In the genomic region with DNA sequence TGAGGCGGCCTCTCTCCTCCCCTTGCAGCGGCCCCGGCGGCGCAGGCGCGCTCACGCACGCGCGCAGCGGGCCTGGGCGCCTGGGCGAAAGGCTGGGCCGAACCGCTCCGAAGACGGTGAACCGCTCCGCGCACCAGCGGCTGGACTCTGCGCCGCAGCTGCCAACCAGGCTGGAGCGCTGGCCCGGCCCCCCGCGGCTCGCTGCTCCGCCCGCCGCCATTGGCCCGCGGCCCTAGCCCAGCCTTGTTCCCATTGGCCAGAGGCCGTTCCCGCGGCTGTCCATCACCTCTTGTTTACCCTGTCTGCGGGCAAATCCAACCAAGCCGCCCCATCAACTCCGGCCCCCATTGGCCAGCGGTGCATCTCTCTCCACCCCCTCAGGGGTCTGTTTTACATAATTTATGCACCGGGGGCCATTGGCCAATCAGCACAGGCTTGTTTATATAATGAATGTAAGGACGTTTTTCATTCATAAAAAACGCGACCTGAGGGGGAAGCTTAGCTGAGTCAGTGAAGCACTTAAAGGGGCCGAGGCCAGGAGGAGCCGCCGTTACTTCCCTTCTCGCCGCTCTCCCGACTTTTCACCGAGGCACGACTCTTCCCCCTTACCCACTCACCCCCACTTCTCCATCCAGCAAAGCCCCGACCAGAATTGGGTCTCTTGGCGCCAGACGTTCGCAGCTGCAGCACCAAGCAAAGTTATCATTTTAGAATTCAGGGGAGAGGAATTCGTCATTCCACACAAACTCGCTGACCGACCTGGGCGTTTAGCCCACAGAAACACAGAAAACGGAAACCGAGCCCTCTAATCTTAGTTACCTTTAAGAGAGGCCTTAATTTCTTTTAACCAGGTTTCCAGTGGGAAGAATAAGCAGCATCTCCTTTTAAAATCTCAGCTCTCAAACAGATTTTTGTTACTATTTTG, we compare ENCODE assay signal across 1 cellular context.
TF ChIP-seq lines count a peak whose summit lies in the region.

A gene (minus strand): TSS at position 149 of the 925 bp plus-strand sequence. CDS start 3,221 bp downstream, outside the sequence.

TF ChIP-seq in K562, 482 proteins besides CTCF, POLR2A, EP300 and RAD21 (continued from another document and continues in another):
- no peak for TF ChIP-seq BDP1 (IDR thresholded peaks at IDR 0.05; ENCODE audit: insufficient read depth, insufficient read length)
- peak; percentile 97 for TF ChIP-seq FOS (IDR thresholded peaks at IDR 0.05; ENCODE audit: extremely low read depth, insufficient read length)
- peak; percentile 31; the same call in 1 of the 2 replicates for TF ChIP-seq ZBTB7A (IDR thresholded peaks at IDR 0.05; ENCODE audit: borderline replicate concordance, control insufficient read depth, low read depth, low read length)
- TF ChIP-seq MAFK (IDR thresholded peaks at IDR 0.05; ENCODE audit: low read length): peak; percentile 56; the same call in 1 of the 2 replicates
- TF ChIP-seq SMAD3 (CRISPR knock-in tag; conservative IDR thresholded peaks at IDR 0.05): no peak
- TF ChIP-seq KDM2B (CRISPR knock-in tag; IDR thresholded peaks at IDR 0.05): peak; percentile 87; the same call in 1 of the 2 replicates
- no peak for TF ChIP-seq ELF4 (CRISPR knock-in tag; IDR thresholded peaks at IDR 0.05)
- TF ChIP-seq ZNF778 (CRISPR knock-in tag; IDR thresholded peaks at IDR 0.05): no peak
- no peak for TF ChIP-seq ETS2 (tag; IDR thresholded peaks at IDR 0.05; ENCODE audit: borderline replicate concordance, poor library complexity, severe bottlenecking)
- peak; percentile 94 for TF ChIP-seq FOXK1 (CRISPR knock-in tag; IDR thresholded peaks at IDR 0.05; ENCODE audit: borderline replicate concordance)
- no peak for TF ChIP-seq GABPB2 (CRISPR knock-in tag; conservative IDR thresholded peaks at IDR 0.05)
- TF ChIP-seq BCOR (IDR thresholded peaks at IDR 0.05): peak; percentile 29; the same call in 1 of the 2 replicates
- TF ChIP-seq ZNF696 (CRISPR knock-in tag; conservative IDR thresholded peaks at IDR 0.05): no peak
- TF ChIP-seq, protein P1, sequence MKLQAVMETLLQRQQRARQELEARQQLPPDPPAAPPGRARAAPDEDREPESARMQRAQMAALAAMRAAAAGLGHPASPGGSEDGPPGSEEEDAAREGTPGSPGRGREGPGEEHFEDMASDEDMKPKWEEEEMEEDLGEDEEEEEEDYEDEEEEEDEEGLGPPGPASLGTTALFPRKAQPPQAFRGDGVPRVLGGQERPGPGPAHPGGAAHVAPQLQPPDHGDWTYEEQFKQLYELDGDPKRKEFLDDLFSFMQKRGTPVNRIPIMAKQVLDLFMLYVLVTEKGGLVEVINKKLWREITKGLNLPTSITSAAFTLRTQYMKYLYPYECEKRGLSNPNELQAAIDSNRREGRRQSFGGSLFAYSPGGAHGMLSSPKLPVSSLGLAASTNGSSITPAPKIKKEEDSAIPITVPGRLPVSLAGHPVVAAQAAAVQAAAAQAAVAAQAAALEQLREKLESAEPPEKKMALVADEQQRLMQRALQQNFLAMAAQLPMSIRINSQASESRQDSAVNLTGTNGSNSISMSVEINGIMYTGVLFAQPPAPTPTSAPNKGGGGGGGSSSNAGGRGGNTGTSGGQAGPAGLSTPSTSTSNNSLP (IDR thresholded peaks at IDR 0.05; ENCODE audit: borderline replicate concordance, low read depth, low read length): peak; percentile 65; the same call in 1 of the 2 replicates
- TF ChIP-seq, protein P2, sequence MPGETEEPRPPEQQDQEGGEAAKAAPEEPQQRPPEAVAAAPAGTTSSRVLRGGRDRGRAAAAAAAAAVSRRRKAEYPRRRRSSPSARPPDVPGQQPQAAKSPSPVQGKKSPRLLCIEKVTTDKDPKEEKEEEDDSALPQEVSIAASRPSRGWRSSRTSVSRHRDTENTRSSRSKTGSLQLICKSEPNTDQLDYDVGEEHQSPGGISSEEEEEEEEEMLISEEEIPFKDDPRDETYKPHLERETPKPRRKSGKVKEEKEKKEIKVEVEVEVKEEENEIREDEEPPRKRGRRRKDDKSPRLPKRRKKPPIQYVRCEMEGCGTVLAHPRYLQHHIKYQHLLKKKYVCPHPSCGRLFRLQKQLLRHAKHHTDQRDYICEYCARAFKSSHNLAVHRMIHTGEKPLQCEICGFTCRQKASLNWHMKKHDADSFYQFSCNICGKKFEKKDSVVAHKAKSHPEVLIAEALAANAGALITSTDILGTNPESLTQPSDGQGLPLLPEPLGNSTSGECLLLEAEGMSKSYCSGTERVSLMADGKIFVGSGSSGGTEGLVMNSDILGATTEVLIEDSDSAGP (CRISPR knock-in tag; IDR thresholded peaks at IDR 0.05): peak; percentile 94
- peak; percentile 93 for TF ChIP-seq CXXC5 (CRISPR knock-in tag; IDR thresholded peaks at IDR 0.05)
- no peak for TF ChIP-seq ETV6 (IDR thresholded peaks at IDR 0.05; ENCODE audit: borderline replicate concordance in 1 of 2, low read depth in 2 of 2, low read length in 1 of 2)
- TF ChIP-seq ETV6 (CRISPR knock-in tag; IDR thresholded peaks at IDR 0.05; ENCODE audit: borderline replicate concordance): no peak
- TF ChIP-seq SPI1 (IDR thresholded peaks at IDR 0.05; ENCODE audit: borderline replicate concordance, low read depth, low read length): peak; percentile 75
- peak; percentile 94 for TF ChIP-seq ASH1L (IDR thresholded peaks at IDR 0.05; ENCODE audit: borderline replicate concordance, low read depth, partially characterized antibody)
- TF ChIP-seq, protein P3, sequence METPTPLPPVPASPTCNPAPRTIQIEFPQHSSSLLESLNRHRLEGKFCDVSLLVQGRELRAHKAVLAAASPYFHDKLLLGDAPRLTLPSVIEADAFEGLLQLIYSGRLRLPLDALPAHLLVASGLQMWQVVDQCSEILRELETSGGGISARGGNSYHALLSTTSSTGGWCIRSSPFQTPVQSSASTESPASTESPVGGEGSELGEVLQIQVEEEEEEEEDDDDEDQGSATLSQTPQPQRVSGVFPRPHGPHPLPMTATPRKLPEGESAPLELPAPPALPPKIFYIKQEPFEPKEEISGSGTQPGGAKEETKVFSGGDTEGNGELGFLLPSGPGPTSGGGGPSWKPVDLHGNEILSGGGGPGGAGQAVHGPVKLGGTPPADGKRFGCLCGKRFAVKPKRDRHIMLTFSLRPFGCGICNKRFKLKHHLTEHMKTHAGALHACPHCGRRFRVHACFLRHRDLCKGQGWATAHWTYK (CRISPR knock-in tag; IDR thresholded peaks at IDR 0.05): no peak
- peak; percentile 3; the same call in 1 of the 2 replicates for TF ChIP-seq CREB1 (IDR thresholded peaks at IDR 0.05)
- TF ChIP-seq CREB1 (CRISPR knock-in tag; IDR thresholded peaks at IDR 0.05): peak; percentile 36; the same call in 1 of the 2 replicates
- no peak for TF ChIP-seq RCOR1 (IDR thresholded peaks at IDR 0.05; ENCODE audit: borderline replicate concordance in 1 of 2, low read depth in 2 of 2, low read length in 2 of 2)
- TF ChIP-seq FOXM1 (IDR thresholded peaks at IDR 0.05; ENCODE audit: low read depth): peak; percentile 70; the same call in 1 of the 2 replicates
- no peak for TF ChIP-seq FOXM1 (CRISPR knock-in tag; IDR thresholded peaks at IDR 0.05; ENCODE audit: low read depth)
- TF ChIP-seq, protein P4, sequence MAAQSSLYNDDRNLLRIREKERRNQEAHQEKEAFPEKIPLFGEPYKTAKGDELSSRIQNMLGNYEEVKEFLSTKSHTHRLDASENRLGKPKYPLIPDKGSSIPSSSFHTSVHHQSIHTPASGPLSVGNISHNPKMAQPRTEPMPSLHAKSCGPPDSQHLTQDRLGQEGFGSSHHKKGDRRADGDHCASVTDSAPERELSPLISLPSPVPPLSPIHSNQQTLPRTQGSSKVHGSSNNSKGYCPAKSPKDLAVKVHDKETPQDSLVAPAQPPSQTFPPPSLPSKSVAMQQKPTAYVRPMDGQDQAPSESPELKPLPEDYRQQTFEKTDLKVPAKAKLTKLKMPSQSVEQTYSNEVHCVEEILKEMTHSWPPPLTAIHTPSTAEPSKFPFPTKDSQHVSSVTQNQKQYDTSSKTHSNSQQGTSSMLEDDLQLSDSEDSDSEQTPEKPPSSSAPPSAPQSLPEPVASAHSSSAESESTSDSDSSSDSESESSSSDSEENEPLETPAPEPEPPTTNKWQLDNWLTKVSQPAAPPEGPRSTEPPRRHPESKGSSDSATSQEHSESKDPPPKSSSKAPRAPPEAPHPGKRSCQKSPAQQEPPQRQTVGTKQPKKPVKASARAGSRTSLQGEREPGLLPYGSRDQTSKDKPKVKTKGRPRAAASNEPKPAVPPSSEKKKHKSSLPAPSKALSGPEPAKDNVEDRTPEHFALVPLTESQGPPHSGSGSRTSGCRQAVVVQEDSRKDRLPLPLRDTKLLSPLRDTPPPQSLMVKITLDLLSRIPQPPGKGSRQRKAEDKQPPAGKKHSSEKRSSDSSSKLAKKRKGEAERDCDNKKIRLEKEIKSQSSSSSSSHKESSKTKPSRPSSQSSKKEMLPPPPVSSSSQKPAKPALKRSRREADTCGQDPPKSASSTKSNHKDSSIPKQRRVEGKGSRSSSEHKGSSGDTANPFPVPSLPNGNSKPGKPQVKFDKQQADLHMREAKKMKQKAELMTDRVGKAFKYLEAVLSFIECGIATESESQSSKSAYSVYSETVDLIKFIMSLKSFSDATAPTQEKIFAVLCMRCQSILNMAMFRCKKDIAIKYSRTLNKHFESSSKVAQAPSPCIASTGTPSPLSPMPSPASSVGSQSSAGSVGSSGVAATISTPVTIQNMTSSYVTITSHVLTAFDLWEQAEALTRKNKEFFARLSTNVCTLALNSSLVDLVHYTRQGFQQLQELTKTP (IDR thresholded peaks at IDR 0.05; ENCODE audit: low read depth in 1 of 2, partially characterized antibody in 2 of 2): peak in 1 of 2 experiments; percentile 47
- no peak for TF ChIP-seq HNRNPH1 (optimal IDR thresholded peaks at IDR 0.05; ENCODE audit: low read depth, low read length)
- TF ChIP-seq ZNF764 (CRISPR knock-in tag; IDR thresholded peaks at IDR 0.05; ENCODE audit: low read depth): no peak
- TF ChIP-seq RFX5 (IDR thresholded peaks at IDR 0.05; ENCODE audit: low read depth, low read length): 0 out of 2 replicates have a peak, but pooled peaks have one; percentile 22
- TF ChIP-seq POLR2G (IDR thresholded peaks at IDR 0.05; ENCODE audit: low read depth, low read length): peak; percentile 93
- TF ChIP-seq, protein P5, sequence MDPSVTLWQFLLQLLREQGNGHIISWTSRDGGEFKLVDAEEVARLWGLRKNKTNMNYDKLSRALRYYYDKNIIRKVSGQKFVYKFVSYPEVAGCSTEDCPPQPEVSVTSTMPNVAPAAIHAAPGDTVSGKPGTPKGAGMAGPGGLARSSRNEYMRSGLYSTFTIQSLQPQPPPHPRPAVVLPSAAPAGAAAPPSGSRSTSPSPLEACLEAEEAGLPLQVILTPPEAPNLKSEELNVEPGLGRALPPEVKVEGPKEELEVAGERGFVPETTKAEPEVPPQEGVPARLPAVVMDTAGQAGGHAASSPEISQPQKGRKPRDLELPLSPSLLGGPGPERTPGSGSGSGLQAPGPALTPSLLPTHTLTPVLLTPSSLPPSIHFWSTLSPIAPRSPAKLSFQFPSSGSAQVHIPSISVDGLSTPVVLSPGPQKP (CRISPR knock-in tag; IDR thresholded peaks at IDR 0.05): no peak
- peak; percentile 94 for TF ChIP-seq RBFOX2 (IDR thresholded peaks at IDR 0.05; ENCODE audit: low read depth, low read length)
- no peak for TF ChIP-seq SIN3B (IDR thresholded peaks at IDR 0.05; ENCODE audit: low read depth)
- no peak for TF ChIP-seq MYNN (IDR thresholded peaks at IDR 0.05)
- TF ChIP-seq MYNN (CRISPR knock-in tag; IDR thresholded peaks at IDR 0.05): no peak
- peak; percentile 96 to 99 for TF ChIP-seq FOXA3 (CRISPR knock-in tag; conservative IDR thresholded peaks at IDR 0.05 in 1 of 2, IDR thresholded peaks at IDR 0.05 in 1 of 2)
- TF ChIP-seq MAFG (tag; conservative IDR thresholded peaks at IDR 0.05): peak; percentile 55; the same call in 1 of the 2 replicates
- TF ChIP-seq, protein P6, sequence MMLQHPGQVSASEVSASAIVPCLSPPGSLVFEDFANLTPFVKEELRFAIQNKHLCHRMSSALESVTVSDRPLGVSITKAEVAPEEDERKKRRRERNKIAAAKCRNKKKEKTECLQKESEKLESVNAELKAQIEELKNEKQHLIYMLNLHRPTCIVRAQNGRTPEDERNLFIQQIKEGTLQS (IDR thresholded peaks at IDR 0.05): peak; percentile 57; the same call in 1 of the 2 replicates
- TF ChIP-seq, protein P6 (CRISPR knock-in tag; conservative IDR thresholded peaks at IDR 0.05): peak; percentile 52; the same call in 1 of the 2 replicates
- TF ChIP-seq, protein P7, sequence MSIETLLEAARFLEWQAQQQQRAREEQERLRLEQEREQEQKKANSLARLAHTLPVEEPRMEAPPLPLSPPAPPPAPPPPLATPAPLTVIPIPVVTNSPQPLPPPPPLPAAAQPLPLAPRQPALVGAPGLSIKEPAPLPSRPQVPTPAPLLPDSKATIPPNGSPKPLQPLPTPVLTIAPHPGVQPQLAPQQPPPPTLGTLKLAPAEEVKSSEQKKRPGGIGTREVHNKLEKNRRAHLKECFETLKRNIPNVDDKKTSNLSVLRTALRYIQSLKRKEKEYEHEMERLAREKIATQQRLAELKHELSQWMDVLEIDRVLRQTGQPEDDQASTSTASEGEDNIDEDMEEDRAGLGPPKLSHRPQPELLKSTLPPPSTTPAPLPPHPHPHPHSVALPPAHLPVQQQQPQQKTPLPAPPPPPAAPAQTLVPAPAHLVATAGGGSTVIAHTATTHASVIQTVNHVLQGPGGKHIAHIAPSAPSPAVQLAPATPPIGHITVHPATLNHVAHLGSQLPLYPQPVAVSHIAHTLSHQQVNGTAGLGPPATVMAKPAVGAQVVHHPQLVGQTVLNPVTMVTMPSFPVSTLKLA (conservative IDR thresholded peaks at IDR 0.05): peak in 1 of 2 experiments; percentile 55; a peak in 2 of 4 replicates
- no peak; the same call in 1 of the 2 replicates for TF ChIP-seq CEBPG (CRISPR knock-in tag; IDR thresholded peaks at IDR 0.05)
- peak; percentile 44 to 56; a peak in 1 of 4 replicates for TF ChIP-seq CEBPG (tag; conservative IDR thresholded peaks at IDR 0.05 in 1 of 2, IDR thresholded peaks at IDR 0.05 in 1 of 2)
- TF ChIP-seq SMARCB1 (IDR thresholded peaks at IDR 0.05; ENCODE audit: insufficient read length, low read depth): no peak
- peak; percentile 18; the same call in 1 of the 2 replicates for TF ChIP-seq PHF21A (IDR thresholded peaks at IDR 0.05; ENCODE audit: borderline replicate concordance, low read depth)
- TF ChIP-seq MTA3 (IDR thresholded peaks at IDR 0.05; ENCODE audit: borderline replicate concordance): peak; percentile 88; the same call in 1 of the 2 replicates
- TF ChIP-seq ZNF124 (CRISPR knock-in tag; IDR thresholded peaks at IDR 0.05): no peak
- TF ChIP-seq FIP1L1 (IDR thresholded peaks at IDR 0.05; ENCODE audit: low read depth, low read length, poor library complexity, severe bottlenecking): peak; percentile 34
- TF ChIP-seq BRD9 (IDR thresholded peaks at IDR 0.05; ENCODE audit: low read depth, partially characterized antibody): peak; percentile 26
- peak; percentile 55 for TF ChIP-seq POLR2B (IDR thresholded peaks at IDR 0.05; ENCODE audit: low read depth, partially characterized antibody)
- peak; percentile 63 for TF ChIP-seq NFE2 (IDR thresholded peaks at IDR 0.05; ENCODE audit: low read depth)
- peak; percentile 82 for TF ChIP-seq CHD2 (IDR thresholded peaks at IDR 0.05; ENCODE audit: low read depth, low read length)
- TF ChIP-seq HNRNPLL (IDR thresholded peaks at IDR 0.05; ENCODE audit: low read depth, low read length, poor library complexity, severe bottlenecking): peak; percentile 57
- no peak for TF ChIP-seq HDGF (IDR thresholded peaks at IDR 0.05)
- TF ChIP-seq ZNF140 (CRISPR knock-in tag; IDR thresholded peaks at IDR 0.05): no peak
- no peak for TF ChIP-seq ZEB2 (IDR thresholded peaks at IDR 0.05)
